Comparison of ENCODE assay signal across 1 cellular context in the genomic region with DNA sequence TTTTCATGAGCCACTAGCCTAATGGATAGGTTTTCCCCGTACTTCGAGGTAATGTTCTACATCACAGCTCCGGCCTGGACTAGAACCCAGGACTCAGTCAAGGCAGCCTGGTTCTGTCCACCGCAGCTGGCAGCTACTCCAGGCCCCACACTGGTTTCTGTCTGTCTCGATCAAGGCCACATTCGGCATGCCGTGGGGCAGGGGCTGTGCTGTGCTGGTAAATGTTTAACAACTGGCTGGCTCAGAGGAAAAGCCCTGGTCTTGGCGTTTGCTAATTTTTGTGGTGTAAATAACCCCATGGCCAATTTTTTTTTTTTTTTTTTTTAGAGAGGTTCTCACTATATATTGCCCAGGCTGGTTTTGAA.
TF ChIP-seq lines count a peak whose summit lies in the region.

No MANE protein-coding gene starts in this region.

TF ChIP-seq in HepG2, 621 proteins besides CTCF, POLR2A, EP300 and RAD21 (continues in another document):
- TF ChIP-seq ZNF101 (CRISPR knock-in tag; IDR thresholded peaks at IDR 0.05; ENCODE audit: borderline replicate concordance, low read depth) (no peak), NAIF1 (CRISPR knock-in tag; IDR thresholded peaks at IDR 0.05; ENCODE audit: borderline replicate concordance) (no peak), ZNF383 (CRISPR knock-in tag; IDR thresholded peaks at IDR 0.05; ENCODE audit: borderline replicate concordance) (no peak), MAFK (conservative IDR thresholded peaks at IDR 0.05 in 1 of 2, IDR thresholded peaks at IDR 0.05 in 1 of 2; ENCODE audit: low read length in 2 of 2) (no peak), JDP2 (CRISPR knock-in tag; IDR thresholded peaks at IDR 0.05; ENCODE audit: borderline replicate concordance) (no peak), ZNF550 (CRISPR knock-in tag; IDR thresholded peaks at IDR 0.05; ENCODE audit: borderline replicate concordance) (no peak), FLYWCH1 (CRISPR knock-in tag; IDR thresholded peaks at IDR 0.05) (no peak), ZNF30 (CRISPR knock-in tag; IDR thresholded peaks at IDR 0.05) (no peak), KDM4B (CRISPR knock-in tag; IDR thresholded peaks at IDR 0.05) (no peak), SNAI1 (CRISPR knock-in tag; IDR thresholded peaks at IDR 0.05; ENCODE audit: borderline replicate concordance) (no peak), HOXA3 (CRISPR knock-in tag; IDR thresholded peaks at IDR 0.05) (peak; percentile 66), TOE1 (CRISPR knock-in tag; IDR thresholded peaks at IDR 0.05) (peak; percentile 26; the same call in 1 of the 2 replicates), TSC22D2 (CRISPR knock-in tag; IDR thresholded peaks at IDR 0.05; ENCODE audit: borderline replicate concordance) (no peak), MIER3 (CRISPR knock-in tag; IDR thresholded peaks at IDR 0.05; ENCODE audit: borderline replicate concordance) (peak; percentile 44; the same call in 1 of the 2 replicates), NFYB (CRISPR knock-in tag; IDR thresholded peaks at IDR 0.05) (0 out of 2 replicates have a peak, but pooled peaks have one; percentile 8), TMF1 (CRISPR knock-in tag; IDR thresholded peaks at IDR 0.05; ENCODE audit: low read depth) (no peak), ZNF121 (CRISPR knock-in tag; IDR thresholded peaks at IDR 0.05) (peak; percentile 50; the same call in 1 of the 2 replicates), ELF1 (CRISPR knock-in tag; IDR thresholded peaks at IDR 0.05) (no peak), KLF12 (CRISPR knock-in tag; IDR thresholded peaks at IDR 0.05; ENCODE audit: borderline replicate concordance) (no peak), ZSCAN20 (CRISPR knock-in tag; IDR thresholded peaks at IDR 0.05; ENCODE audit: borderline replicate concordance) (no peak), ZNF207 (IDR thresholded peaks at IDR 0.05; ENCODE audit: borderline replicate concordance) (no peak), NFE2L1 (CRISPR knock-in tag; IDR thresholded peaks at IDR 0.05; ENCODE audit: borderline replicate concordance) (no peak), ZNF20 (CRISPR knock-in tag; IDR thresholded peaks at IDR 0.05) (no peak), ZNF766 (CRISPR knock-in tag; IDR thresholded peaks at IDR 0.05; ENCODE audit: borderline replicate concordance) (no peak)
- TF ChIP-seq, protein P1, sequence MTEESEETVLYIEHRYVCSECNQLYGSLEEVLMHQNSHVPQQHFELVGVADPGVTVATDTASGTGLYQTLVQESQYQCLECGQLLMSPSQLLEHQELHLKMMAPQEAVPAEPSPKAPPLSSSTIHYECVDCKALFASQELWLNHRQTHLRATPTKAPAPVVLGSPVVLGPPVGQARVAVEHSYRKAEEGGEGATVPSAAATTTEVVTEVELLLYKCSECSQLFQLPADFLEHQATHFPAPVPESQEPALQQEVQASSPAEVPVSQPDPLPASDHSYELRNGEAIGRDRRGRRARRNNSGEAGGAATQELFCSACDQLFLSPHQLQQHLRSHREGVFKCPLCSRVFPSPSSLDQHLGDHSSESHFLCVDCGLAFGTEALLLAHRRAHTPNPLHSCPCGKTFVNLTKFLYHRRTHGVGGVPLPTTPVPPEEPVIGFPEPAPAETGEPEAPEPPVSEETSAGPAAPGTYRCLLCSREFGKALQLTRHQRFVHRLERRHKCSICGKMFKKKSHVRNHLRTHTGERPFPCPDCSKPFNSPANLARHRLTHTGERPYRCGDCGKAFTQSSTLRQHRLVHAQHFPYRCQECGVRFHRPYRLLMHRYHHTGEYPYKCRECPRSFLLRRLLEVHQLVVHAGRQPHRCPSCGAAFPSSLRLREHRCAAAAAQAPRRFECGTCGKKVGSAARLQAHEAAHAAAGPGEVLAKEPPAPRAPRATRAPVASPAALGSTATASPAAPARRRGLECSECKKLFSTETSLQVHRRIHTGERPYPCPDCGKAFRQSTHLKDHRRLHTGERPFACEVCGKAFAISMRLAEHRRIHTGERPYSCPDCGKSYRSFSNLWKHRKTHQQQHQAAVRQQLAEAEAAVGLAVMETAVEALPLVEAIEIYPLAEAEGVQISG (CRISPR knock-in tag; IDR thresholded peaks at IDR 0.05), result peak; percentile 2; the same call in 1 of the 2 replicates
- TF ChIP-seq, protein P2, sequence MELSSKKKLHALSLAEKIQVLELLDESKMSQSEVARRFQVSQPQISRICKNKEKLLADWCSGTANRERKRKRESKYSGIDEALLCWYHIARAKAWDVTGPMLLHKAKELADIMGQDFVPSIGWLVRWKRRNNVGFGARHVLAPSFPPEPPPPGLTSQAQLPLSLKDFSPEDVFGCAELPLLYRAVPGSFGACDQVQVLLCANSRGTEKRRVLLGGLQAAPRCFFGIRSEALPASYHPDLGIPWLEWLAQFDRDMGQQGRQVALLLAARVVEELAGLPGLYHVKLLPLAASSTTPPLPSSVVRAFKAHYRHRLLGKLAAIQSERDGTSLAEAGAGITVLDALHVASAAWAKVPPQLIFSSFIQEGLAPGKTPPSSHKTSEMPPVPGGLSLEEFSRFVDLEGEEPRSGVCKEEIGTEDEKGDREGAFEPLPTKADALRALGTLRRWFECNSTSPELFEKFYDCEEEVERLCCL (CRISPR knock-in tag; IDR thresholded peaks at IDR 0.05; ENCODE audit: borderline replicate concordance), result no peak
- TF ChIP-seq, protein P3, sequence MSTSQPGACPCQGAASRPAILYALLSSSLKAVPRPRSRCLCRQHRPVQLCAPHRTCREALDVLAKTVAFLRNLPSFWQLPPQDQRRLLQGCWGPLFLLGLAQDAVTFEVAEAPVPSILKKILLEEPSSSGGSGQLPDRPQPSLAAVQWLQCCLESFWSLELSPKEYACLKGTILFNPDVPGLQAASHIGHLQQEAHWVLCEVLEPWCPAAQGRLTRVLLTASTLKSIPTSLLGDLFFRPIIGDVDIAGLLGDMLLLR (CRISPR knock-in tag; IDR thresholded peaks at IDR 0.05), result 0 out of 2 replicates have a peak, but pooled peaks have one; percentile 68
- TF ChIP-seq, protein P4, sequence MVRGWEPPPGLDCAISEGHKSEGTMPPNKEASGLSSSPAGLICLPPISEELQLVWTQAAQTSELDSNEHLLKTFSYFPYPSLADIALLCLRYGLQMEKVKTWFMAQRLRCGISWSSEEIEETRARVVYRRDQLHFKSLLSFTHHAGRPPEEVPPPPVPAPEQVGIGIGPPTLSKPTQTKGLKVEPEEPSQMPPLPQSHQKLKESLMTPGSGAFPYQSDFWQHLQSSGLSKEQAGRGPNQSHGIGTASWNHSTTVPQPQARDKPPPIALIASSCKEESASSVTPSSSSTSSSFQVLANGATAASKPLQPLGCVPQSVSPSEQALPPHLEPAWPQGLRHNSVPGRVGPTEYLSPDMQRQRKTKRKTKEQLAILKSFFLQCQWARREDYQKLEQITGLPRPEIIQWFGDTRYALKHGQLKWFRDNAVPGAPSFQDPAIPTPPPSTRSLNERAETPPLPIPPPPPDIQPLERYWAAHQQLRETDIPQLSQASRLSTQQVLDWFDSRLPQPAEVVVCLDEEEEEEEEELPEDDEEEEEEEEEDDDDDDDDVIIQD (CRISPR knock-in tag; IDR thresholded peaks at IDR 0.05; ENCODE audit: low read depth), result peak; percentile 40; the same call in 1 of the 2 replicates
- TF ChIP-seq, protein P5, sequence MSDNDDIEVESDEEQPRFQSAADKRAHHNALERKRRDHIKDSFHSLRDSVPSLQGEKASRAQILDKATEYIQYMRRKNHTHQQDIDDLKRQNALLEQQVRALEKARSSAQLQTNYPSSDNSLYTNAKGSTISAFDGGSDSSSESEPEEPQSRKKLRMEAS (IDR thresholded peaks at IDR 0.05), result peak; percentile 66
- TF ChIP-seq, protein P6, sequence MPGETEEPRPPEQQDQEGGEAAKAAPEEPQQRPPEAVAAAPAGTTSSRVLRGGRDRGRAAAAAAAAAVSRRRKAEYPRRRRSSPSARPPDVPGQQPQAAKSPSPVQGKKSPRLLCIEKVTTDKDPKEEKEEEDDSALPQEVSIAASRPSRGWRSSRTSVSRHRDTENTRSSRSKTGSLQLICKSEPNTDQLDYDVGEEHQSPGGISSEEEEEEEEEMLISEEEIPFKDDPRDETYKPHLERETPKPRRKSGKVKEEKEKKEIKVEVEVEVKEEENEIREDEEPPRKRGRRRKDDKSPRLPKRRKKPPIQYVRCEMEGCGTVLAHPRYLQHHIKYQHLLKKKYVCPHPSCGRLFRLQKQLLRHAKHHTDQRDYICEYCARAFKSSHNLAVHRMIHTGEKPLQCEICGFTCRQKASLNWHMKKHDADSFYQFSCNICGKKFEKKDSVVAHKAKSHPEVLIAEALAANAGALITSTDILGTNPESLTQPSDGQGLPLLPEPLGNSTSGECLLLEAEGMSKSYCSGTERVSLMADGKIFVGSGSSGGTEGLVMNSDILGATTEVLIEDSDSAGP (CRISPR knock-in tag; IDR thresholded peaks at IDR 0.05; ENCODE audit: borderline replicate concordance), result peak; percentile 41; the same call in 1 of the 2 replicates
- TF ChIP-seq, protein P7, sequence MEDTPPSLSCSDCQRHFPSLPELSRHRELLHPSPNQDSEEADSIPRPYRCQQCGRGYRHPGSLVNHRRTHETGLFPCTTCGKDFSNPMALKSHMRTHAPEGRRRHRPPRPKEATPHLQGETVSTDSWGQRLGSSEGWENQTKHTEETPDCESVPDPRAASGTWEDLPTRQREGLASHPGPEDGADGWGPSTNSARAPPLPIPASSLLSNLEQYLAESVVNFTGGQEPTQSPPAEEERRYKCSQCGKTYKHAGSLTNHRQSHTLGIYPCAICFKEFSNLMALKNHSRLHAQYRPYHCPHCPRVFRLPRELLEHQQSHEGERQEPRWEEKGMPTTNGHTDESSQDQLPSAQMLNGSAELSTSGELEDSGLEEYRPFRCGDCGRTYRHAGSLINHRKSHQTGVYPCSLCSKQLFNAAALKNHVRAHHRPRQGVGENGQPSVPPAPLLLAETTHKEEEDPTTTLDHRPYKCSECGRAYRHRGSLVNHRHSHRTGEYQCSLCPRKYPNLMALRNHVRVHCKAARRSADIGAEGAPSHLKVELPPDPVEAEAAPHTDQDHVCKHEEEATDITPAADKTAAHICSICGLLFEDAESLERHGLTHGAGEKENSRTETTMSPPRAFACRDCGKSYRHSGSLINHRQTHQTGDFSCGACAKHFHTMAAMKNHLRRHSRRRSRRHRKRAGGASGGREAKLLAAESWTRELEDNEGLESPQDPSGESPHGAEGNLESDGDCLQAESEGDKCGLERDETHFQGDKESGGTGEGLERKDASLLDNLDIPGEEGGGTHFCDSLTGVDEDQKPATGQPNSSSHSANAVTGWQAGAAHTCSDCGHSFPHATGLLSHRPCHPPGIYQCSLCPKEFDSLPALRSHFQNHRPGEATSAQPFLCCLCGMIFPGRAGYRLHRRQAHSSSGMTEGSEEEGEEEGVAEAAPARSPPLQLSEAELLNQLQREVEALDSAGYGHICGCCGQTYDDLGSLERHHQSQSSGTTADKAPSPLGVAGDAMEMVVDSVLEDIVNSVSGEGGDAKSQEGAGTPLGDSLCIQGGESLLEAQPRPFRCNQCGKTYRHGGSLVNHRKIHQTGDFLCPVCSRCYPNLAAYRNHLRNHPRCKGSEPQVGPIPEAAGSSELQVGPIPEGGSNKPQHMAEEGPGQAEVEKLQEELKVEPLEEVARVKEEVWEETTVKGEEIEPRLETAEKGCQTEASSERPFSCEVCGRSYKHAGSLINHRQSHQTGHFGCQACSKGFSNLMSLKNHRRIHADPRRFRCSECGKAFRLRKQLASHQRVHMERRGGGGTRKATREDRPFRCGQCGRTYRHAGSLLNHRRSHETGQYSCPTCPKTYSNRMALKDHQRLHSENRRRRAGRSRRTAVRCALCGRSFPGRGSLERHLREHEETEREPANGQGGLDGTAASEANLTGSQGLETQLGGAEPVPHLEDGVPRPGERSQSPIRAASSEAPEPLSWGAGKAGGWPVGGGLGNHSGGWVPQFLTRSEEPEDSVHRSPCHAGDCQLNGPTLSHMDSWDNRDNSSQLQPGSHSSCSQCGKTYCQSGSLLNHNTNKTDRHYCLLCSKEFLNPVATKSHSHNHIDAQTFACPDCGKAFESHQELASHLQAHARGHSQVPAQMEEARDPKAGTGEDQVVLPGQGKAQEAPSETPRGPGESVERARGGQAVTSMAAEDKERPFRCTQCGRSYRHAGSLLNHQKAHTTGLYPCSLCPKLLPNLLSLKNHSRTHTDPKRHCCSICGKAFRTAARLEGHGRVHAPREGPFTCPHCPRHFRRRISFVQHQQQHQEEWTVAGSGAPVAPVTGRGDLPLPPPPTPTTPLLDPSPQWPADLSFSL (CRISPR knock-in tag; IDR thresholded peaks at IDR 0.05), result no peak
- TF ChIP-seq, protein P8, sequence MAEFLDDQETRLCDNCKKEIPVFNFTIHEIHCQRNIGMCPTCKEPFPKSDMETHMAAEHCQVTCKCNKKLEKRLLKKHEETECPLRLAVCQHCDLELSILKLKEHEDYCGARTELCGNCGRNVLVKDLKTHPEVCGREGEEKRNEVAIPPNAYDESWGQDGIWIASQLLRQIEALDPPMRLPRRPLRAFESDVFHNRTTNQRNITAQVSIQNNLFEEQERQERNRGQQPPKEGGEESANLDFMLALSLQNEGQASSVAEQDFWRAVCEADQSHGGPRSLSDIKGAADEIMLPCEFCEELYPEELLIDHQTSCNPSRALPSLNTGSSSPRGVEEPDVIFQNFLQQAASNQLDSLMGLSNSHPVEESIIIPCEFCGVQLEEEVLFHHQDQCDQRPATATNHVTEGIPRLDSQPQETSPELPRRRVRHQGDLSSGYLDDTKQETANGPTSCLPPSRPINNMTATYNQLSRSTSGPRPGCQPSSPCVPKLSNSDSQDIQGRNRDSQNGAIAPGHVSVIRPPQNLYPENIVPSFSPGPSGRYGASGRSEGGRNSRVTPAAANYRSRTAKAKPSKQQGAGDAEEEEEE (CRISPR knock-in tag; IDR thresholded peaks at IDR 0.05; ENCODE audit: borderline replicate concordance), result no peak
- TF ChIP-seq, protein P9, sequence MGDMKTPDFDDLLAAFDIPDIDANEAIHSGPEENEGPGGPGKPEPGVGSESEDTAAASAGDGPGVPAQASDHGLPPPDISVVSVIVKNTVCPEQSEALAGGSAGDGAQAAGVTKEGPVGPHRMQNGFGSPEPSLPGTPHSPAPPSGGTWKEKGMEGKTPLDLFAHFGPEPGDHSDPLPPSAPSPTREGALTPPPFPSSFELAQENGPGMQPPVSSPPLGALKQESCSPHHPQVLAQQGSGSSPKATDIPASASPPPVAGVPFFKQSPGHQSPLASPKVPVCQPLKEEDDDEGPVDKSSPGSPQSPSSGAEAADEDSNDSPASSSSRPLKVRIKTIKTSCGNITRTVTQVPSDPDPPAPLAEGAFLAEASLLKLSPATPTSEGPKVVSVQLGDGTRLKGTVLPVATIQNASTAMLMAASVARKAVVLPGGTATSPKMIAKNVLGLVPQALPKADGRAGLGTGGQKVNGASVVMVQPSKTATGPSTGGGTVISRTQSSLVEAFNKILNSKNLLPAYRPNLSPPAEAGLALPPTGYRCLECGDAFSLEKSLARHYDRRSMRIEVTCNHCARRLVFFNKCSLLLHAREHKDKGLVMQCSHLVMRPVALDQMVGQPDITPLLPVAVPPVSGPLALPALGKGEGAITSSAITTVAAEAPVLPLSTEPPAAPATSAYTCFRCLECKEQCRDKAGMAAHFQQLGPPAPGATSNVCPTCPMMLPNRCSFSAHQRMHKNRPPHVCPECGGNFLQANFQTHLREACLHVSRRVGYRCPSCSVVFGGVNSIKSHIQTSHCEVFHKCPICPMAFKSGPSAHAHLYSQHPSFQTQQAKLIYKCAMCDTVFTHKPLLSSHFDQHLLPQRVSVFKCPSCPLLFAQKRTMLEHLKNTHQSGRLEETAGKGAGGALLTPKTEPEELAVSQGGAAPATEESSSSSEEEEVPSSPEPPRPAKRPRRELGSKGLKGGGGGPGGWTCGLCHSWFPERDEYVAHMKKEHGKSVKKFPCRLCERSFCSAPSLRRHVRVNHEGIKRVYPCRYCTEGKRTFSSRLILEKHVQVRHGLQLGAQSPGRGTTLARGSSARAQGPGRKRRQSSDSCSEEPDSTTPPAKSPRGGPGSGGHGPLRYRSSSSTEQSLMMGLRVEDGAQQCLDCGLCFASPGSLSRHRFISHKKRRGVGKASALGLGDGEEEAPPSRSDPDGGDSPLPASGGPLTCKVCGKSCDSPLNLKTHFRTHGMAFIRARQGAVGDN (CRISPR knock-in tag; IDR thresholded peaks at IDR 0.05), result peak; percentile 69
